Comparison of ENCODE assay signal across 11 cellular contexts in the genomic region with DNA sequence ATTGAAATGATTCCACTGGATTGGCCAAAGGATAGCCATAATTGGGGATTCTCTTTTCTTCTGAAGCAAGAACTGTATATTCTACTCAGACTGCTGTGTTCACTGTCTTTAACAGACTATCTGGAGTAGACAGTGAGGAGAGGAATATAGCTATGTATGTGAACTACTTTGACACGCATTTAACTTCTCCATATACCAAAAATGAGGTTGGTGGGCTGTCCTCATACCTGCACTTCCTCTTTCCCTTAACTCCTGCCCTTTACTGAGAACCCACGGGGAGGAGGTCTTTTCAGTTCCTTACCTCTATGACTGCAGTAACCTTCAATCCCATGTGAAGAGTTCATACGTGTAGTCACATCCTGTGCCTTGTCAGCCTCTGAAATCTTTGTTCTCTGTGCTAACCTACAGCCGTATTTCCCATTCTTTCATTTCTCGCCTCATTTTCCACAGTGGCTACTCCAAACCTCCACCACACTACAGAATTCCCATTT.
DNase-seq lines count a peak whose midpoint lies in the region; ATAC-seq lines count a peak whose summit lies in the region.
"Had no signal": no experiment of that assay in that cellular context is flagged by ENCODE, and none has a peak within 500 bp of the region (broad histone marks: within the 10 kb centered on the region; RNA-seq: fewer than 3 reads in every experiment).

No MANE protein-coding gene starts in this region.

- H3K4me3 ChIP-seq in CD8-positive, alpha-beta memory T cell (ENCODE audit: low read length), result no peak overlapping the region

- no peaks in the 10 kb centered on the region for H3K9me3 ChIP-seq in CD8-positive, alpha-beta memory T cell (ENCODE audit: low read length)

- DNase-seq in CD8-positive, alpha-beta memory T cell, result no peak
- peak; percentile 48 for DNase-seq in RPMI8226
- DNase-seq in globus pallidus (ENCODE audit: low spot score), result no peak
- no peak for DNase-seq in EL
- no peak for DNase-seq in AML-193 (lab: John Stamatoyannopoulos, UW)
- DNase-seq in activated CD4-positive, CD25-positive, alpha-beta regulatory T cell treated with anti-CD3 and anti-CD28 coated beads, Interleukin-2, amount 50 U/mL, for 72 hours, result no peak
- DNase-seq: Calu3; naive thymus-derived CD8-positive, alpha-beta T cell; SIG-M5 had no signal

- ATAC-seq in GM19324 (IDR thresholded peaks at IDR 0.05; ENCODE audit: low FRiP score, unreplicated experiment) (peak; percentile 42), HG02981 (IDR thresholded peaks at IDR 0.05; ENCODE audit: unreplicated experiment) (peak; percentile 69)

- peak overlapping the region; percentile 41 for H3K27ac ChIP-seq in CD8-positive, alpha-beta memory T cell (ENCODE audit: low read depth, low read length)

- H3K27me3 Mint-ChIP-seq in CD8-positive, alpha-beta memory T cell, result peaks cover 0 to 3% of the 10 kb centered on the region in 2 donors

- CTCF ChIA-PET in CD8-positive, alpha-beta memory T cell (lab: Charles Lee), result no interaction called here

- H3K27me3 ChIP-seq in CD8-positive, alpha-beta memory T cell (ENCODE audit: insufficient read depth, low read length, poor library complexity, severe bottlenecking), result no peaks in the 10 kb centered on the region

- H3K9me3 Mint-ChIP-seq in CD8-positive, alpha-beta memory T cell, result peaks cover 0 to 4% (median 0%) of the 10 kb centered on the region in 5 donors
- H3K9me3 Mint-ChIP-seq: naive thymus-derived CD8-positive, alpha-beta T cell had no signal

- H3K36me3 Mint-ChIP-seq in CD8-positive, alpha-beta memory T cell, result no peaks in the 10 kb centered on the region
- H3K36me3 Mint-ChIP-seq: naive thymus-derived CD8-positive, alpha-beta T cell had no signal

- POLR2A ChIA-PET in CD8-positive, alpha-beta memory T cell (lab: Charles Lee), result no interaction called here

- peak overlapping the region in 7 of 8 donors; percentile 28 to 92 (median 80) for H3K27ac Mint-ChIP-seq in CD8-positive, alpha-beta memory T cell

- H3K4me1 ChIP-seq in CD8-positive, alpha-beta memory T cell (ENCODE audit: insufficient read depth, low read length), result no peaks in the 10 kb centered on the region

- peaks cover 5 to 12% (median 5%) of the 10 kb centered on the region in 3 donors for H3K4me1 Mint-ChIP-seq in CD8-positive, alpha-beta memory T cell

- no peaks in the 10 kb centered on the region for H3K36me3 ChIP-seq in CD8-positive, alpha-beta memory T cell (ENCODE audit: insufficient read depth, low read length)

- H3K4me3 Mint-ChIP-seq in CD8-positive, alpha-beta memory T cell, result peak overlapping the region in 5 of 7 donors; percentile 13 to 68 (median 54)
